ENCODE assay signal across 8 cellular contexts in the genomic region with DNA sequence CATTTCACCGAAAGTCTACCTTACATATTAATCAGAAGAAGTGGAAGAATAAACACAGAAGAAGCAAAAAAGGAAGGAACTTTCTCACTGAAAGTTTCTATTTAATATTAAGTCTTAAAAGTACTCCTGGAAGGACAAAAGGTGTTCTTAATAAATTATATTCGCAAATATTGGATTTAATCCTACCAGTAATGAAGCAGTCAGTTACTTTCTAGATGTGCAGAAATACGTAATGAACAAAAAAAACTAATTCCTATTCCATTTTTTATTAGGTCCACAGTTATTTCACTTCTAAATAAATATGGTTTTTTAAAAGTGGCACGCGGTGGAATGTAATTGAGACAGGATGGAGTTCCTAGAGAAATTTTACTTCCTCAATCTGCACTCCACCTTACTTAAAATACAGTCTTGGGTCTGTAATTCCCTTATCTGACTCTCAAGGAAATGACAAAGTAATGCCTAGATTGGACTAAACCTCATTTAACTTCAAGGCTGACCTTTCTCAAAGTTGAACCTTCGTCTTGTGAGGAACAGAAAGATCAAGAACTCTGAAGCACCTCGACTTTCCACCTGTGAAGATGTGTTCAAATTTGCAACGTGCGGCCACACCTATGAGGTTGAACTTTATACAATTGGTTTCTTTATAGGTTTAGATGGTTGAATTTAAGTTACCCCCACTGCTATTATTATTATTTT. TPM values are rescaled to one million over a fixed set of nuclear protein-coding genes. Genes with fewer than 3 reads are reported as not detected.
A peak's percentile ranks its signal among the peaks of the same experiment; 100 is the strongest.
DNase-seq lines count a peak whose midpoint lies in the region; ATAC-seq, FAIRE-seq and TF ChIP-seq lines count a peak whose summit lies in the region.

No MANE protein-coding gene starts in this region.

- no peak for TF ChIP-seq POLR2A in endothelial cell of umbilical vein (IDR thresholded peaks at IDR 0.05; ENCODE audit: low read depth, low read length)

- H3K27ac ChIP-seq in PC-9 (peak overlapping the region; percentile 83), endothelial cell of umbilical vein (ENCODE audit: insufficient read depth, low read depth, low read length) (peak overlapping the region; percentile 67), parathyroid adenoma (peak overlapping the region; percentile 96)

- H3K36me3 ChIP-seq in PC-9 (ENCODE audit: low read depth), result no peaks in the 10 kb centered on the region
- H3K36me3 ChIP-seq in endothelial cell of umbilical vein (ENCODE audit: control insufficient read depth in 2 of 2, extremely low read depth in 1 of 2, insufficient read depth in 2 of 2, low read length in 2 of 2), result no peaks in the 10 kb centered on the region
- H3K36me3 ChIP-seq in parathyroid adenoma (ENCODE audit: control insufficient read depth, insufficient read depth, low read length), result no peaks in the 10 kb centered on the region

- no peaks in the 10 kb centered on the region for H3F3A ChIP-seq in PC-9 (ENCODE audit: insufficient read depth, low read depth)

- CTCF ChIA-PET in PC-9 (lab: Charles Lee) (no interaction called here), endothelial cell of umbilical vein (lab: Charles Lee) (interaction anchor here (1.0 to 3.9 kb wide), 8 partner anchors 17 to 170 kb away, joined by 3 to 24 read pairs (median 7); no protein-coding TSS in a partner anchor)

- intact Hi-C loops in PC-9 (cut with micrococcal nuclease; ENCODE audit: unreplicated experiment), result loop anchor here (1.0 to 5.0 kb wide), 4 partner anchors 61 to 161 kb away; no protein-coding TSS in a partner anchor
- intact Hi-C loops in endothelial cell of umbilical vein (cut with micrococcal nuclease), result loop anchor here (2.0 to 10.0 kb wide), 2 partner anchors 73 to 293 kb away; partner anchors contain the start of gene MCM3

- peak overlapping the region; percentile 65 for H3K9ac ChIP-seq in endothelial cell of umbilical vein (replicated peaks; ENCODE audit: extremely low read depth, insufficient read depth, low read length)
- H3K9ac ChIP-seq in parathyroid adenoma, result peak overlapping the region; percentile 96

- TF ChIP-seq CTCF in PC-9 (conservative IDR thresholded peaks at IDR 0.05) (no peak), endothelial cell of umbilical vein (IDR thresholded peaks at IDR 0.05; ENCODE audit: extremely low read depth in 1 of 2, insufficient read depth in 1 of 2, low read depth in 1 of 2, low read length in 2 of 2) (no peak), parathyroid adenoma (IDR thresholded peaks at IDR 0.05) (no peak)

- peaks cover 30% of the 10 kb centered on the region for H3K79me2 ChIP-seq in PC-9 (ENCODE audit: low read depth)
- peaks cover 38% of the 10 kb centered on the region for H3K79me2 ChIP-seq in endothelial cell of umbilical vein (ENCODE audit: control insufficient read depth, insufficient read depth, low read length)
- no peaks in the 10 kb centered on the region for H3K79me2 ChIP-seq in parathyroid adenoma

- POLR2A ChIA-PET in PC-9 (lab: Charles Lee; ENCODE audit: unreplicated experiment) (interaction anchor here (0.6 kb wide), 1 partner anchor 11 kb away, joined by 3 read pairs; no protein-coding TSS in a partner anchor), endothelial cell of umbilical vein (lab: Charles Lee) (no interaction called here)

- no peak for ATAC-seq in GM21526 (IDR thresholded peaks at IDR 0.05; ENCODE audit: low FRiP score, unreplicated experiment)

- H3K4me3 ChIP-seq in GM08714 (ENCODE audit: low read length) (peak overlapping the region; percentile 88), PC-9 (peak overlapping the region; percentile 64), endothelial cell of umbilical vein (replicated peaks in 1 of 3; ENCODE audit: insufficient read depth in 1 of 3, low read depth in 1 of 3, low read length in 3 of 3) (peak overlapping the region; percentile 21 to 58 (median 51)), parathyroid adenoma (ENCODE audit: low read depth, low read length) (peak overlapping the region; percentile 71)

- H3K9me1 ChIP-seq in endothelial cell of umbilical vein (replicated peaks; ENCODE audit: control insufficient read depth, extremely low read depth, insufficient read depth, low read length), result no peaks in the 10 kb centered on the region

- no TSS peak for BruUV-seq in PC-9 (replicated peaks; lab: Mats Ljungman, UMichigan)
- no TSS peak for BruUV-seq in endothelial cell of umbilical vein (replicated peaks; lab: Mats Ljungman, UMichigan)

- no peaks in the 10 kb centered on the region for H3K9me2 ChIP-seq in PC-9 (ENCODE audit: insufficient read depth)

- DNase-seq in PC-9 (no peak), endothelial cell of umbilical vein (ENCODE audit: low read depth, low spot score) (no peak), HuH-7.5 (ENCODE audit: low spot score) (no peak), SW 1271 (lab: John Stamatoyannopoulos, UW) (no peak), NCI-H1092 treated with DMSO at 0.1 percent for 48 hours (lab: John Stamatoyannopoulos, UW) (no peak)

- no peaks in the 10 kb centered on the region for H3K27me3 ChIP-seq in PC-9 (ENCODE audit: insufficient read depth, low read depth)
- no peaks in the 10 kb centered on the region for H3K27me3 ChIP-seq in endothelial cell of umbilical vein (ENCODE audit: control insufficient read depth in 2 of 2, insufficient read depth in 2 of 2, low read length in 2 of 2)
- H3K27me3 ChIP-seq in parathyroid adenoma (ENCODE audit: control insufficient read depth, insufficient read depth, low read length), result no peaks in the 10 kb centered on the region

- H4K20me1 ChIP-seq in PC-9 (ENCODE audit: insufficient read depth) (no peaks in the 10 kb centered on the region), endothelial cell of umbilical vein (replicated peaks; ENCODE audit: control insufficient read depth, extremely low read depth, insufficient read depth, low read length) (no peaks in the 10 kb centered on the region)

- H2AFZ ChIP-seq in PC-9 (peak overlapping the region; percentile 76), endothelial cell of umbilical vein (ENCODE audit: low read depth, low read length) (peak overlapping the region; percentile 2), parathyroid adenoma (peak overlapping the region; percentile 98)

- H3K4me1 ChIP-seq in PC-9 (replicated peaks; ENCODE audit: insufficient read depth) (peaks cover 34% of the 10 kb centered on the region), endothelial cell of umbilical vein (ENCODE audit: control insufficient read depth, extremely low read depth, insufficient read depth, low read length) (peaks cover 32% of the 10 kb centered on the region), parathyroid adenoma (peaks cover 3% of the 10 kb centered on the region)

- dilution Hi-C loops in endothelial cell of umbilical vein (cut with MboI; ENCODE audit: extremely low pct_ligation_motif_present, low sequenced_read_pairs), result no loop called here

- H3K9me3 ChIP-seq in PC-9 (ENCODE audit: insufficient read depth, low read depth), result no peaks in the 10 kb centered on the region
- no peaks in the 10 kb centered on the region for H3K9me3 ChIP-seq in endothelial cell of umbilical vein (replicated peaks; ENCODE audit: control insufficient read depth, insufficient read depth, low read length)
- H3K9me3 ChIP-seq in parathyroid adenoma (ENCODE audit: control insufficient read depth, low read length), result peaks cover 3% of the 10 kb centered on the region

- FAIRE-seq in endothelial cell of umbilical vein (lab: Jason Lieb, UNC), result peak; percentile 66

- H3K4me2 ChIP-seq in PC-9 (peak overlapping the region; percentile 83), endothelial cell of umbilical vein (ENCODE audit: insufficient read depth, low read length) (peak overlapping the region; percentile 75), parathyroid adenoma (ENCODE audit: low read length) (peak overlapping the region; percentile 88)

TF ChIP-seq in endothelial cell of umbilical vein, 7 proteins besides CTCF, POLR2A, EP300 and RAD21:
- TF ChIP-seq JUN (IDR thresholded peaks at IDR 0.05; ENCODE audit: borderline replicate concordance, insufficient read depth, insufficient read length, low read depth), result no peak
- no peak for TF ChIP-seq EZH2 (IDR thresholded peaks at IDR 0.05; ENCODE audit: borderline replicate concordance, low read depth, low read length, severe bottlenecking)
- no peak for TF ChIP-seq MYC (IDR thresholded peaks at IDR 0.05; ENCODE audit: low read depth, low read length)
- TF ChIP-seq MAX (IDR thresholded peaks at IDR 0.05; ENCODE audit: insufficient read depth, insufficient read length), result no peak
- no peak for TF ChIP-seq POLR2AphosphoS5 (IDR thresholded peaks at IDR 0.05; ENCODE audit: insufficient read depth, low read depth, low read length)
- TF ChIP-seq GATA2 (IDR thresholded peaks at IDR 0.05; ENCODE audit: insufficient read depth, insufficient read length, low read depth, low read length), result no peak
- no peak for TF ChIP-seq FOS (IDR thresholded peaks at IDR 0.05; ENCODE audit: borderline replicate concordance, insufficient read depth, low read length)
TF ChIP-seq in endothelial cell of umbilical vein: peak in this region for 0.

RNA-seq across cellular contexts. Expression of gene TRAM2, which starts 1.1 kb away (rescaled TPM):
- 28.1 and 40.9 TPM in 2 replicates for total RNA-seq in PC-9 (2021)
- total RNA-seq in endothelial cell of umbilical vein, result 85.9 and 98.6 TPM in 2 replicates
- 79.5 and 85.7 TPM in 2 replicates for polyA plus RNA-seq in endothelial cell of umbilical vein
- 79.3 and 81.1 TPM in 2 replicates for polyA plus RNA-seq in endothelial cell of umbilical vein (2011; cell fraction: cytosol; rRNA removed)
- polyA plus RNA-seq in endothelial cell of umbilical vein (2011; cell fraction: nucleus; rRNA removed), result 129 and 133 TPM in 2 replicates
- polyA plus RNA-seq in endothelial cell of umbilical vein (2012), result 35.6 and 64.2 TPM in 2 replicates
- 123 and 155 TPM in 2 replicates for polyA minus RNA-seq in endothelial cell of umbilical vein
- polyA minus RNA-seq in endothelial cell of umbilical vein (2011; cell fraction: cytosol; rRNA and poly(A)+ RNA removed), result 11.6 TPM
- polyA minus RNA-seq in endothelial cell of umbilical vein (2011; cell fraction: nucleus; rRNA and poly(A)+ RNA removed), result 51.9 and 71.3 TPM in 2 replicates

Comparison
In these comparisons a context has a peak if more than half of its experiments do, and no peak if none do; other contexts are left out.
1. H2AFZ ChIP-seq: peak in every context shown above with its lines; median percentile 98 in parathyroid adenoma; 76 in PC-9; 2 in endothelial cell of umbilical vein.